Comparison of ENCODE assay signal across 18 cellular contexts in genomic region chr1:231052777-231053176, GRCh38.
"Had no signal": no experiment of that assay in that cellular context is flagged by ENCODE, and none has a peak within 500 bp of the region (broad histone marks: within the 10 kb centered on the region; RNA-seq: fewer than 3 reads in every experiment).

No MANE protein-coding gene starts in this region.

- DNase-seq: activated naive CD4-positive, alpha-beta T cell treated with anti-CD3 and anti-CD28 coated beads for 36 hours; amniotic stem cell; caudate nucleus; colonic mucosa; left colon; stimulated activated CD4-positive, alpha-beta T cell treated with anti-CD3 and anti-CD28 coated beads, Interleukin-15, amount 100 ng/mL, for 24 hours; stimulated activated CD4-positive, alpha-beta T cell treated with anti-CD3 and anti-CD28 coated beads, Interleukin-4, amount 100 ng/mL, for 1 hour; SW 1271; T-helper 9 cell; testis; upper lobe of right lung had no signal

- H3K9me3 Mint-ChIP-seq: activated naive CD4-positive, alpha-beta T cell treated with anti-CD3 and anti-CD28 coated beads for 36 hours; activated T-helper 2 cell treated with anti-CD3 and anti-CD28 coated beads, Interferon-gamma antibody, Interleukin-2, Interleukin-4, amounts not matched to agents 10 μg/mL and 5 μg/mL and 100 μg/mL, durations not matched to agents 14 hours and 24 hours and 36 hours; stimulated activated naive CD8-positive, alpha-beta T cell treated with anti-CD3 and anti-CD28 coated beads, Interleukin-15, Interleukin-2, amounts not matched to agents 100 ng/mL and 50 ng/mL, for 24 hours had no signal

- H3K36me3 ChIP-seq: colonic mucosa, neutrophil, upper lobe of right lung had no signal

- H3K9me3 ChIP-seq: colonic mucosa, neutrophil, testis, upper lobe of right lung had no signal

- ATAC-seq: esophagus mucosa, left colon had no signal

- H3K4me3 Mint-ChIP-seq: activated naive CD4-positive, alpha-beta T cell treated with anti-CD3 and anti-CD28 coated beads for 36 hours had no signal

- H3K4me3 ChIP-seq: colonic mucosa, lung, testis had no signal

- H3K9ac ChIP-seq: parathyroid adenoma had no signal

- FAIRE-seq: islet of Langerhans had no signal

- H3K4me1 ChIP-seq: parathyroid adenoma had no signal

- H3K79me2 ChIP-seq: parathyroid adenoma had no signal

- H3K27me3 ChIP-seq: colonic mucosa, testis, upper lobe of right lung had no signal

- H3K27ac ChIP-seq: colonic mucosa, neutrophil, parathyroid adenoma, testis, upper lobe of right lung had no signal

- H3K27ac Mint-ChIP-seq: activated naive CD4-positive, alpha-beta T cell treated with anti-CD3 and anti-CD28 coated beads for 36 hours had no signal
